Comparison of ENCODE assay signal across 11 cellular contexts in the genomic region with DNA sequence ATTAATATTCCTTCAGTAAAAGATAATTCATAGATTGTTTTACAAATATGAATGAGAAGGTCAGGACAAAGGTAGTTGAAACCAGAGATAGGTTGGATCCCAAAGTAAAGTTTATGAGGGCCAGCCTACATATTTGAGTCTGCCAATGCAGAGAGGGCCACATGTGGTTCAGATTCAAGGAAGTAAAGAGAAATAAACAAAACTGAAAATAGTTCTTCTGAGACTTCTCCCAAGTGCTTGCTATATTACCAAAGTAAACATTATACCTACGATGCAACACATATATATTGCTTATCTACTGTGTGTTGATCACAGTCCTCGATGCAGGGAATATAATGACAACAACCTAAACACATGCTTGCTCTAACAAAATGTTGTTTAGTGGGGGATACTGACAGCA.
"Had no signal": no experiment of that assay in that cellular context is flagged by ENCODE, and none has a peak within 500 bp of the region (broad histone marks: within the 10 kb centered on the region; RNA-seq: fewer than 3 reads in every experiment).

No MANE protein-coding gene starts in this region.

- ATAC-seq: GM23338, HCT116 had no signal

- DNase-seq: GM23248, GOT3, H7, H9, HCEC 1CT, HFFc6 had no signal

- H3K9me3 Mint-ChIP-seq: GM23338, H9 had no signal

- H3K4me3 Mint-ChIP-seq: GM23338, H9, HFFc6 had no signal

- H3K4me2 ChIP-seq: GM23338 had no signal

- H3K27ac ChIP-seq: GM23248 had no signal

- H3K9me3 ChIP-seq: HAP-1 had no signal

- H3K27ac Mint-ChIP-seq: GM23338, H9, HFFc6 had no signal

- H2AFZ ChIP-seq: GM23248, GM23338 had no signal

- H3K36me3 ChIP-seq: HAP-1 had no signal

- FAIRE-seq: H1, H54 had no signal

- H3K4me1 Mint-ChIP-seq: GM23338 had no signal

- H3K4me3 ChIP-seq: GM23248, GM23338, HAP-1 had no signal

- H3K4me1 ChIP-seq: HAP-1 had no signal
